Comparison of ENCODE assay signal across 21 cellular contexts in genomic region chr17:64125937-64126336, GRCh38. TPM values are rescaled to one million over a fixed set of nuclear protein-coding genes. Genes with fewer than 3 reads are reported as not detected.
DNase-seq lines count a peak whose midpoint lies in the region; ATAC-seq, FAIRE-seq and TF ChIP-seq lines count a peak whose summit lies in the region.
"Had no signal": no experiment of that assay in that cellular context is flagged by ENCODE, and none has a peak within 500 bp of the region (broad histone marks: within the 10 kb centered on the region; RNA-seq: fewer than 3 reads in every experiment).

No MANE protein-coding gene starts in this region.

- ATAC-seq in A549 (no peak), T-helper 17 cell (no peak), HG03175 (IDR thresholded peaks at IDR 0.05; ENCODE audit: unreplicated experiment) (no peak)
- no peak for ATAC-seq in CD4-positive, CD25-positive, alpha-beta regulatory T cell (ENCODE audit: low read depth in 2 of 2)
- ATAC-seq: activated naive CD4-positive, alpha-beta T cell treated with anti-CD3 and anti-CD28 coated beads, Interleukin-2, amount 50 U/mL, for 72 hours; stimulated activated naive B cell treated with anti-CD40 and anti-IgM and Interleukin-4, amounts not matched to agents 10 μg/mL and 1 μg/mL and 100 μg/mL, for 72 hours had no signal

- no peaks in the 10 kb centered on the region for H3K9me3 Mint-ChIP-seq in CD4-positive, CD25-positive, alpha-beta regulatory T cell
- H3K9me3 Mint-ChIP-seq: brain; stimulated activated naive B cell treated with anti-CD40 and anti-IgM and Interleukin-4, amounts not matched to agents 10 μg/mL and 1 μg/mL and 100 μg/mL, for 72 hours had no signal

- no peak for TF ChIP-seq CTCF in A549 (IDR thresholded peaks at IDR 0.05)
- TF ChIP-seq CTCF in fibroblast of mammary gland (conservative IDR thresholded peaks at IDR 0.05; ENCODE audit: control insufficient read depth, insufficient read depth, low read depth, low read length), result no peak
- TF ChIP-seq CTCF in WERI-Rb-1 (IDR thresholded peaks at IDR 0.05; ENCODE audit: low read depth, low read length), result no peak

- TF ChIP-seq EP300 in A549 (IDR thresholded peaks at IDR 0.05), result no peak

- H3K27me3 ChIP-seq in CD4-positive, CD25-positive, alpha-beta regulatory T cell (ENCODE audit: control insufficient read depth, insufficient read depth, low read length), result no peaks in the 10 kb centered on the region
- no peaks in the 10 kb centered on the region for H3K27me3 ChIP-seq in WERI-Rb-1 (ENCODE audit: insufficient read depth, low read depth, severe bottlenecking)
- H3K27me3 ChIP-seq: esophagus squamous epithelium, neutrophil had no signal

- peaks cover 14% of the 10 kb centered on the region for H3K36me3 Mint-ChIP-seq in CD4-positive, CD25-positive, alpha-beta regulatory T cell
- H3K36me3 Mint-ChIP-seq in T-helper 17 cell (ENCODE audit: low read depth), result no peaks in the 10 kb centered on the region

- H3K27ac ChIP-seq in A549, result no peak overlapping the region
- no peak overlapping the region for H3K27ac ChIP-seq in CD4-positive, CD25-positive, alpha-beta regulatory T cell (ENCODE audit: insufficient read depth, low read length, poor library complexity, severe bottlenecking)
- H3K27ac ChIP-seq in WERI-Rb-1, result no peak overlapping the region
- H3K27ac ChIP-seq: esophagus squamous epithelium, neutrophil, skin epidermis, thoracic aorta had no signal

- TF ChIP-seq POLR2A in A549 (IDR thresholded peaks at IDR 0.05; ENCODE audit: low read length), result no peak

- CTCF ChIA-PET in A549 (lab: Yijun Ruan, JAX), result interaction anchor here (1.3 to 29.0 kb wide), 5 partner anchors 43 to 206 kb away, joined by 3 to 863 read pairs (median 7); no protein-coding TSS in a partner anchor

- H3K4me1 Mint-ChIP-seq in CD4-positive, CD25-positive, alpha-beta regulatory T cell, result peaks cover 38 to 73% (median 60%) of the 10 kb centered on the region in 4 donors
- peaks cover 58% of the 10 kb centered on the region for H3K4me1 Mint-ChIP-seq in T-helper 17 cell

- POLR2A ChIA-PET in A549 (lab: Yijun Ruan, JAX), result no interaction called here

- WGBS in A549 (ENCODE audit: missing lambda C conversion rate), result 91% methylated on average over 3 of the region's 3 CpGs

- TF ChIP-seq RAD21 in A549 (conservative IDR thresholded peaks at IDR 0.05 in 1 of 2, IDR thresholded peaks at IDR 0.05 in 1 of 2), result no peak

- H3K4me3 ChIP-seq in A549, result no peak overlapping the region
- peak overlapping the region; percentile 21 for H3K4me3 ChIP-seq in CD4-positive, CD25-positive, alpha-beta regulatory T cell (ENCODE audit: low read depth, low read length)
- H3K4me3 ChIP-seq in fibroblast of mammary gland (ENCODE audit: control insufficient read depth, low read depth, low read length), result peak overlapping the region; percentile 1
- no peak overlapping the region for H3K4me3 ChIP-seq in WERI-Rb-1 (ENCODE audit: low read depth, low read length)
- H3K4me3 ChIP-seq: esophagus squamous epithelium, lung, skin epidermis, thoracic aorta had no signal

- no peaks in the 10 kb centered on the region for H3K27me3 Mint-ChIP-seq in CD4-positive, CD25-positive, alpha-beta regulatory T cell
- no peaks in the 10 kb centered on the region for H3K27me3 Mint-ChIP-seq in T-helper 17 cell
- H3K27me3 Mint-ChIP-seq: stimulated activated naive B cell treated with anti-CD40 and anti-IgM and Interleukin-4, amounts not matched to agents 10 μg/mL and 1 μg/mL and 100 μg/mL, for 72 hours had no signal

- peaks cover 2% of the 10 kb centered on the region for H3K36me3 ChIP-seq in CD4-positive, CD25-positive, alpha-beta regulatory T cell (ENCODE audit: control insufficient read depth, insufficient read depth, low read length)
- H3K36me3 ChIP-seq in WERI-Rb-1, result peaks cover 21% of the 10 kb centered on the region
- H3K36me3 ChIP-seq: neutrophil, thoracic aorta had no signal

- no peaks in the 10 kb centered on the region for H3K9me3 ChIP-seq in A549
- no peaks in the 10 kb centered on the region for H3K9me3 ChIP-seq in CD4-positive, CD25-positive, alpha-beta regulatory T cell (ENCODE audit: control insufficient read depth in 2 of 2, low read length in 2 of 2)
- H3K9me3 ChIP-seq in T-helper 17 cell (ENCODE audit: control insufficient read depth, low read length, poor library complexity, severe bottlenecking), result no peaks in the 10 kb centered on the region
- no peaks in the 10 kb centered on the region for H3K9me3 ChIP-seq in WERI-Rb-1 (ENCODE audit: severe bottlenecking)
- H3K9me3 ChIP-seq: esophagus squamous epithelium, neutrophil, thoracic aorta had no signal

- peaks cover 50% of the 10 kb centered on the region for H3K4me1 ChIP-seq in A549
- H3K4me1 ChIP-seq in CD4-positive, CD25-positive, alpha-beta regulatory T cell (ENCODE audit: control insufficient read depth, insufficient read depth, low read length, poor library complexity, severe bottlenecking), result peaks cover 35% of the 10 kb centered on the region

- no peak for DNase-seq in A549 (ENCODE audit: low read depth in 1 of 2, low spot score in 1 of 2)
- no peak for DNase-seq in CD4-positive, CD25-positive, alpha-beta regulatory T cell
- no peak for DNase-seq in T-helper 17 cell
- DNase-seq in fibroblast of mammary gland (ENCODE audit: low read depth), result no peak
- DNase-seq in WERI-Rb-1, result no peak
- no peak for DNase-seq in T1000 (lab: John Stamatoyannopoulos, UW)
- DNase-seq: esophagus squamous epithelium; Kasumi-1; NCI-H187 treated with DMSO at 0.1 percent for 48 hours; SIG-M5; stimulated activated CD4-positive, alpha-beta T cell treated with anti-CD3 and anti-CD28 coated beads, Interleukin-2, amount 100 ng/mL, for 24 hours; stimulated activated naive B cell treated with anti-CD40 and anti-IgM and Interleukin-4, amounts not matched to agents 10 μg/mL and 1 μg/mL and 100 μg/mL, for 72 hours had no signal

- H3K4me2 ChIP-seq in A549, result peak overlapping the region; percentile 91; the same call in 2 of the 3 replicates

- no peak for FAIRE-seq in A549 (lab: Jason Lieb, UNC)
- FAIRE-seq: GM12892 had no signal

- H3K4me3 Mint-ChIP-seq in CD4-positive, CD25-positive, alpha-beta regulatory T cell, result peak overlapping the region in 3 of 4 donors; percentile 11 to 86 (median 21)
- H3K4me3 Mint-ChIP-seq in T-helper 17 cell, result peak overlapping the region; percentile 90
- H3K4me3 Mint-ChIP-seq: endodermal cell; stimulated activated naive B cell treated with anti-CD40 and anti-IgM and Interleukin-4, amounts not matched to agents 10 μg/mL and 1 μg/mL and 100 μg/mL, for 72 hours had no signal

- peak overlapping the region in 1 of 3 donors; percentile 14 for H3K27ac Mint-ChIP-seq in CD4-positive, CD25-positive, alpha-beta regulatory T cell
- peak overlapping the region; percentile 86 for H3K27ac Mint-ChIP-seq in T-helper 17 cell
- H3K27ac Mint-ChIP-seq: activated naive CD4-positive, alpha-beta T cell treated with anti-CD3 and anti-CD28 coated beads, Interleukin-2, amount 50 U/mL, for 72 hours; endodermal cell; stimulated activated naive B cell treated with anti-CD40 and anti-IgM and Interleukin-4, amounts not matched to agents 10 μg/mL and 1 μg/mL and 100 μg/mL, for 72 hours had no signal

TF ChIP-seq in A549, 52 proteins besides CTCF, POLR2A, EP300 and RAD21:
- TF ChIP-seq MYC (IDR thresholded peaks at IDR 0.05; ENCODE audit: borderline replicate concordance, low read length), result no peak
- no peak for TF ChIP-seq FOSB (CRISPR knock-in tag; IDR thresholded peaks at IDR 0.05)
- TF ChIP-seq POLR2AphosphoS2 (conservative IDR thresholded peaks at IDR 0.05; ENCODE audit: low read length), result no peak
TF ChIP-seq in A549: peak in this region for 0.

RNA-seq across cellular contexts. Expression of gene ERN1, which starts 4.0 kb away (rescaled TPM):
- 19.8 and 23.3 TPM in 2 replicates for polyA plus RNA-seq in A549 (2011; rRNA removed)
- 4.5 and 4.6 TPM in 2 replicates for polyA plus RNA-seq in A549 (2012; cell fraction: cytosol; rRNA removed)
- polyA plus RNA-seq in A549 (2012; cell fraction: nucleus; rRNA removed), result 7.3 and 8.1 TPM in 2 replicates
- polyA plus RNA-seq in A549 (2017; fragmentation: RNase III; extraction: RNeasy Plus Mini Kit Qiagen cat#74134 plus additional on column Dnase treatment), result 3.5 to 4.1 TPM (median 3.7 TPM) in 3 replicates
- 39.3 and 44.8 TPM in 2 replicates for polyA minus RNA-seq in A549 (2011; rRNA and poly(A)+ RNA removed)
- total RNA-seq in CD4-positive, CD25-positive, alpha-beta regulatory T cell, result 96.7 TPM
- polyA plus RNA-seq in CD4-positive, CD25-positive, alpha-beta regulatory T cell, result 10 to 100 TPM; 30.2 to 39.3 (median 35.1) TPM
- total RNA-seq in T-helper 17 cell, result 100 to 1,000 TPM; 185 to 196 TPM

Comparison
In these comparisons a context has a peak if more than half of its experiments do, and no peak if none do; other contexts are left out.
1. H3K4me3 ChIP-seq: peak in CD4-positive, CD25-positive, alpha-beta regulatory T cell (single experiment) and fibroblast of mammary gland (single experiment); none in A549 (single experiment) and WERI-Rb-1 (single experiment).